ENCODE assay signal across 14 cellular contexts in genomic region chr7:151039850-151040548, GRCh38. TPM values are rescaled to one million over a fixed set of nuclear protein-coding genes. Genes with fewer than 3 reads are reported as not detected.
DNase-seq lines count a peak whose midpoint lies in the region; ATAC-seq and TF ChIP-seq lines count a peak whose summit lies in the region.
"Had no signal": no experiment of that assay in that cellular context is flagged by ENCODE, and none has a peak within 500 bp of the region (broad histone marks: within the 10 kb centered on the region; RNA-seq: fewer than 3 reads in every experiment).

No MANE protein-coding gene starts in this region.

- H3K27ac Mint-ChIP-seq in T-helper 17 cell: peak overlapping the region; percentile 59
- H3K27ac Mint-ChIP-seq: IgD-negative memory B cell, progenitor cell of endocrine pancreas had no signal

- H4K20me1 ChIP-seq in hepatocyte (ENCODE audit: insufficient read depth, poor library complexity, severe bottlenecking): no peaks in the 10 kb centered on the region

- peak; percentile 4 for ATAC-seq in left ventricle myocardium superior
- no peak for ATAC-seq in T-helper 17 cell
- peak; percentile 19 for ATAC-seq in upper lobe of right lung
- ATAC-seq in HG03457 (IDR thresholded peaks at IDR 0.05; ENCODE audit: unreplicated experiment): no peak
- no peak for ATAC-seq in GM21576 (IDR thresholded peaks at IDR 0.05; ENCODE audit: unreplicated experiment)

- peak overlapping the region; percentile 30 for H3K4me2 ChIP-seq in hepatocyte

- H3K79me2 ChIP-seq in hepatocyte: no peaks in the 10 kb centered on the region

- H3K27ac ChIP-seq in hepatocyte (peak overlapping the region; percentile 56), upper lobe of right lung (no peak overlapping the region), tibial artery (peak overlapping the region in 1 of 2 donors; percentile 61)

- intact Hi-C loops in left ventricle myocardium superior (cut with micrococcal nuclease) (no loop called here), cardiac septum (cut with DNase I) (no loop called here), upper lobe of right lung (cut with DNase I) (loop anchor here (10.0 kb wide), 1 partner anchor 75 kb away; no protein-coding TSS in a partner anchor), tibial artery (cut with DNase I; ENCODE audit: low total_unique reads) (loop anchor here (5.0 kb wide), 1 partner anchor 72 kb away; no protein-coding TSS in a partner anchor)

- WGBS in hepatocyte (ENCODE audit: low lambda C conversion rate, missing lambda C conversion rate): 76% methylated on average over 18 of the region's 18 CpGs

- TF ChIP-seq CTCF in hepatocyte (IDR thresholded peaks at IDR 0.05; ENCODE audit: poor library complexity) (no peak), upper lobe of right lung (IDR thresholded peaks at IDR 0.05) (no peak), tibial artery (IDR thresholded peaks at IDR 0.05) (no peak)

- H3K4me1 ChIP-seq in hepatocyte (ENCODE audit: insufficient read depth) (peaks cover 16% of the 10 kb centered on the region), upper lobe of right lung (peaks cover 11% of the 10 kb centered on the region), tibial artery (peaks cover 0 to 14% (median 11%) of the 10 kb centered on the region in 4 donors)

- H3K4me3 Mint-ChIP-seq in T-helper 17 cell: no peak overlapping the region
- H3K4me3 Mint-ChIP-seq: central memory CD8-positive, alpha-beta T cell; IgD-negative memory B cell had no signal

- peaks cover 10% of the 10 kb centered on the region for H3K4me1 Mint-ChIP-seq in T-helper 17 cell
- H3K4me1 Mint-ChIP-seq: IgD-negative memory B cell had no signal

- DNase-seq in left ventricle myocardium superior (no peak), cardiac septum (ENCODE audit: low spot score) (no peak), T-helper 17 cell (no peak), hepatocyte (ENCODE audit: low spot score) (no peak), upper lobe of right lung (no peak), tibial artery (no peak)
- DNase-seq: NCI-H1694; stimulated activated naive CD4-positive, alpha-beta T cell had no signal

- H3K4me3 ChIP-seq in hepatocyte (no peak overlapping the region), upper lobe of right lung (no peak overlapping the region), tibial artery (no peak overlapping the region)

- H3K27me3 Mint-ChIP-seq in T-helper 17 cell: no peaks in the 10 kb centered on the region
- H3K27me3 Mint-ChIP-seq: central memory CD8-positive, alpha-beta T cell; IgD-negative memory B cell; progenitor cell of endocrine pancreas had no signal

- peaks cover 3% of the 10 kb centered on the region for H3K36me3 Mint-ChIP-seq in T-helper 17 cell (ENCODE audit: low read depth)

- no peaks in the 10 kb centered on the region for H3K9me3 ChIP-seq in T-helper 17 cell (ENCODE audit: control insufficient read depth, low read length, poor library complexity, severe bottlenecking)
- H3K9me3 ChIP-seq in hepatocyte (ENCODE audit: low read depth): no peaks in the 10 kb centered on the region
- H3K9me3 ChIP-seq in upper lobe of right lung: no peaks in the 10 kb centered on the region
- H3K9me3 ChIP-seq in tibial artery: no peaks in the 10 kb centered on the region

- H2AFZ ChIP-seq in hepatocyte: no peak overlapping the region

- H3K27me3 ChIP-seq in hepatocyte (no peaks in the 10 kb centered on the region), upper lobe of right lung (no peaks in the 10 kb centered on the region), tibial artery (no peaks in the 10 kb centered on the region)

- no peaks in the 10 kb centered on the region for H3K9me2 ChIP-seq in hepatocyte (replicated peaks; ENCODE audit: insufficient read depth)

- H3K36me3 ChIP-seq in hepatocyte (replicated peaks; ENCODE audit: insufficient read depth, low read depth) (no peaks in the 10 kb centered on the region), upper lobe of right lung (peaks cover 40% of the 10 kb centered on the region), tibial artery (peaks cover 8 to 67% (median 27%) of the 10 kb centered on the region in 3 donors)

RNA-seq across cellular contexts. Expression of gene ASIC3, which starts 8.3 kb away (rescaled TPM):
- total RNA-seq in left ventricle myocardium superior: 8.6 TPM
- 5.2 TPM for total RNA-seq in cardiac septum
- total RNA-seq in T-helper 17 cell: 1 to 10 TPM; 6.7 to 9.1 TPM
- 2.9 and 4.5 TPM in 2 replicates for total RNA-seq in hepatocyte
- 2.1 and 7.0 TPM in 2 replicates for polyA plus RNA-seq in hepatocyte
- 2.6 TPM for total RNA-seq in upper lobe of right lung
- polyA plus RNA-seq: IgD-negative memory B cell had no signal

RNA-seq across cellular contexts. Expression of gene ABCB8, which starts 11.7 kb away (rescaled TPM):
- total RNA-seq in left ventricle myocardium superior: 29.7 TPM
- 28.5 TPM for total RNA-seq in cardiac septum
- 10 to 100 TPM; 47.7 to 60.1 TPM for total RNA-seq in T-helper 17 cell
- total RNA-seq in hepatocyte: 22.6 and 24.4 TPM in 2 replicates
- polyA plus RNA-seq in hepatocyte: 32.6 and 41.2 TPM in 2 replicates
- total RNA-seq in upper lobe of right lung: 40.6 TPM

RNA-seq across cellular contexts. Expression of gene ATG9B, which starts 15.7 kb away (rescaled TPM):
- not detected for total RNA-seq in left ventricle myocardium superior
- total RNA-seq in cardiac septum: 0.13 TPM
- total RNA-seq in T-helper 17 cell: 10 to 100 TPM in 1 of 2 donors, 1 to 10 TPM in 1; 5.3 to 12.2 TPM
- total RNA-seq in hepatocyte: 0.64 and 0.80 TPM in 2 replicates
- polyA plus RNA-seq in hepatocyte: 2.4 and 13.2 TPM in 2 replicates
- 0.17 TPM for total RNA-seq in upper lobe of right lung
- total RNA-seq: lung microvascular endothelial cell had no signal

RNA-seq across cellular contexts. Expression of gene CDK5, which starts 17.7 kb away (rescaled TPM):
- total RNA-seq in left ventricle myocardium superior (8.1 TPM), cardiac septum (9.4 TPM), T-helper 17 cell (1 to 10 TPM; 4.7 TPM), hepatocyte (15.2 and 17.4 TPM in 2 replicates), upper lobe of right lung (10.4 TPM)
- polyA plus RNA-seq in hepatocyte: 29.4 and 39.4 TPM in 2 replicates

RNA-seq across cellular contexts. Expression of gene SLC4A2, which starts 19.4 kb away (rescaled TPM):
- total RNA-seq in left ventricle myocardium superior (64.1 TPM), cardiac septum (83.4 TPM), T-helper 17 cell (10 to 100 TPM; 48.9 to 61.3 TPM), hepatocyte (153 and 188 TPM in 2 replicates), upper lobe of right lung (178 TPM)
- 167 and 175 TPM in 2 replicates for polyA plus RNA-seq in hepatocyte

Comparison
In these comparisons a context has a peak if more than half of its experiments do, and no peak if none do; other contexts are left out.
1. ATAC-seq: peak in left ventricle myocardium superior (single experiment) and upper lobe of right lung (single experiment); none in T-helper 17 cell (single experiment), HG03457 (single experiment) and GM21576 (single experiment).
2. intact Hi-C loops: an anchor here in upper lobe of right lung (10.0 kb wide) and tibial artery (5.0 kb wide); none called in left ventricle myocardium superior and cardiac septum.